1 cellular context compared by ENCODE assay signal in genomic region chr2:96161785-96162367, GRCh38.
TF ChIP-seq lines count a peak whose summit lies in the region.

No MANE protein-coding gene starts in this region.

TF ChIP-seq in GM12878, 131 proteins besides CTCF, POLR2A, EP300 and RAD21:
- TF ChIP-seq ZNF622 (IDR thresholded peaks at IDR 0.05) (no peak), IKZF2 (IDR thresholded peaks at IDR 0.05) (peak; percentile 80 to 82), ZNF687 (IDR thresholded peaks at IDR 0.05) (peak; percentile 86), PAX8 (IDR thresholded peaks at IDR 0.05) (0 out of 2 replicates have a peak, but pooled peaks have one; percentile 32), MYC (IDR thresholded peaks at IDR 0.05; ENCODE audit: insufficient read depth, insufficient read length, insufficient replicate concordance, low read length, severe bottlenecking) (no peak), BHLHE40 (IDR thresholded peaks at IDR 0.05; ENCODE audit: borderline replicate concordance in 1 of 2, low read depth in 2 of 2, low read length in 1 of 2) (0 out of 4 replicates have a peak, but pooled peaks of 1 of the 2 experiments have one; percentile 6), NR2C1 (IDR thresholded peaks at IDR 0.05) (no peak), RELB (IDR thresholded peaks at IDR 0.05; ENCODE audit: low read depth) (peak; percentile 49; the same call in 1 of the 2 replicates), RB1 (IDR thresholded peaks at IDR 0.05; ENCODE audit: borderline replicate concordance) (no peak), MTA2 (IDR thresholded peaks at IDR 0.05; ENCODE audit: low read depth) (peak; percentile 48), GABPA (IDR thresholded peaks at IDR 0.05; ENCODE audit: low read depth) (no peak), SIN3A (IDR thresholded peaks at IDR 0.05; ENCODE audit: low read depth, low read length) (no peak), MEF2B (IDR thresholded peaks at IDR 0.05; ENCODE audit: partially characterized antibody, poor library complexity, severe bottlenecking) (peak; percentile 21), ZNF207 (IDR thresholded peaks at IDR 0.05; ENCODE audit: borderline replicate concordance) (no peak), IKZF1 (conservative IDR thresholded peaks at IDR 0.05) (peak; percentile 61; the same call in 1 of the 2 replicates), TAF1 (IDR thresholded peaks at IDR 0.05; ENCODE audit: borderline replicate concordance, low read depth, low read length) (no peak), ZNF24 (IDR thresholded peaks at IDR 0.05) (peak; percentile 40; the same call in 1 of the 2 replicates), SREBF2 (IDR thresholded peaks at IDR 0.05; ENCODE audit: low read length) (no peak), SKIL (IDR thresholded peaks at IDR 0.05; ENCODE audit: low read depth, poor library complexity, severe bottlenecking) (peak; percentile 57), IRF5 (IDR thresholded peaks at IDR 0.05; ENCODE audit: borderline replicate concordance) (no peak), PML (IDR thresholded peaks at IDR 0.05; ENCODE audit: low read length) (no peak), NBN (IDR thresholded peaks at IDR 0.05) (peak; percentile 43; the same call in 1 of the 2 replicates)
